ENCODE assay signal across 18 cellular contexts in genomic region chr2:223923976-223924375, GRCh38.
"Had no signal": no experiment of that assay in that cellular context is flagged by ENCODE, and none has a peak within 500 bp of the region (broad histone marks: within the 10 kb centered on the region; RNA-seq: fewer than 3 reads in every experiment).

No MANE protein-coding gene starts in this region.

- ATAC-seq: esophagus mucosa; foreskin keratinocyte; left ventricle myocardium superior; naive thymus-derived CD4-positive, alpha-beta T cell; psoas muscle; right lobe of liver; stimulated activated effector memory CD8-positive, alpha-beta T cell treated with anti-CD3 and anti-CD28 coated beads, Interleukin-12 subunit alpha, Interleukin-12 subunit beta, amount 100 ng/mL, for 72 hours; stimulated activated naive CD8-positive, alpha-beta T cell treated with anti-CD3 and anti-CD28 coated beads, Interleukin-15, Interleukin-2, amounts not matched to agents 100 U/mL and 50 U/mL, for 24 hours had no signal

- H3K4me3 ChIP-seq: coronary artery, dorsolateral prefrontal cortex, lung, psoas muscle, right lobe of liver, suprapubic skin, thyroid gland had no signal

- DNase-seq: dorsolateral prefrontal cortex; effector CD8-positive, alpha-beta T cell; foreskin keratinocyte; immature natural killer cell; left ventricle myocardium superior; naive thymus-derived CD4-positive, alpha-beta T cell; psoas muscle; retina; right lobe of liver; stimulated activated CD4-positive, alpha-beta T cell treated with anti-CD3 and anti-CD28 coated beads, Interleukin-4, amount 100 ng/mL, for 1 hour; stimulated activated CD8-positive, alpha-beta memory T cell treated with anti-CD3 and anti-CD28 coated beads, Interleukin-4, amount 100 ng/mL, for 48 hours; stimulated activated naive CD8-positive, alpha-beta T cell treated with anti-CD3 and anti-CD28 coated beads, Interleukin-15, Interleukin-2, amounts not matched to agents 100 U/mL and 50 U/mL, for 24 hours; thyroid gland had no signal
